25 cellular contexts compared by ENCODE assay signal in the genomic region with DNA sequence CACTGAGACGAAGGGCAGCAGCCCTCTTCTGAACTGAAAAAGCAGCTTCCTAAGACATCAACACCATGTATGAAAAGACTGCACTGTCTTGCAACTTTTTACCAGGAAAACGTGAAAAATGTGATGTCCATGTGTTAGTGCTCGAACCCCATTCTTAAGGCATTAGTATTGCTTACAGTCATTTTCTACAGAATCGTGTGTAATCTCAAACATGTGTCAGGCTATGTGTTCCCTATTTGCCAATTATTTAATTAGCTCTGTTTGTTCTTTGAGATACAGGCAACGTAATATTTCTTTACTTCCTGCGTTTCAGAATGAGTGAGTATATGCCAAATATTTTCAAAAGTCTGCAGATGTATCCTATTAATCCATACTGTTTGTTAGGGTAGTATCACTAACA.
DNase-seq lines count a peak whose midpoint lies in the region; ATAC-seq, FAIRE-seq and TF ChIP-seq lines count a peak whose summit lies in the region.
"Had no signal": no experiment of that assay in that cellular context is flagged by ENCODE, and none has a peak within 500 bp of the region (broad histone marks: within the 10 kb centered on the region; RNA-seq: fewer than 3 reads in every experiment).

No MANE protein-coding gene starts in this region.

- H3K4me2 ChIP-seq in BLaER1 treated with 17β-estradiol and CSF1 and Interleukin-3, amounts not matched to agents 10 nM and 100 nM: peak overlapping the region in 8 of 11 experiments; percentile 13 to 88 (median 65); a peak in 13 of 22 replicates
- H3K4me2 ChIP-seq in KMS-11: peak overlapping the region; percentile 85
- H3K4me2 ChIP-seq in endothelial cell of umbilical vein (ENCODE audit: insufficient read depth, low read length): peak overlapping the region; percentile 0
- no peak overlapping the region for H3K4me2 ChIP-seq in smooth muscle cell

- no peaks in the 10 kb centered on the region for H3K9me3 ChIP-seq in BLaER1 treated with 17β-estradiol and CSF1 and Interleukin-3, amounts not matched to agents 10 nM and 100 nM (replicated peaks in 1 of 11)
- H3K9me3 ChIP-seq in endothelial cell of umbilical vein (replicated peaks; ENCODE audit: control insufficient read depth, insufficient read depth, low read length) (no peaks in the 10 kb centered on the region), smooth muscle cell (replicated peaks; ENCODE audit: low read depth) (no peaks in the 10 kb centered on the region)
- H3K9me3 ChIP-seq: body of pancreas, HAP-1, prostate gland, suprapubic skin had no signal

- ATAC-seq in HG03108 (IDR thresholded peaks at IDR 0.05; ENCODE audit: unreplicated experiment): no peak
- ATAC-seq: activated CD4-positive, alpha-beta T cell treated with anti-CD3 and anti-CD28 coated beads for 36 hours; activated naive CD8-positive, alpha-beta T cell treated with anti-CD3 and anti-CD28 coated beads, Interleukin-2, amount 50 U/mL, for 24 hours; body of pancreas; HepG2 had no signal

- 92% methylated on average over 6 of the region's 6 CpGs for WGBS in smooth muscle cell (ENCODE audit: low lambda C conversion rate)

- H3K36me3 ChIP-seq in BLaER1 treated with 17β-estradiol and CSF1 and Interleukin-3, amounts not matched to agents 10 nM and 100 nM: peaks cover 88 to 100% (median 98%) of the 10 kb centered on the region in 11 experiments
- peaks cover 10% of the 10 kb centered on the region; the same call in 1 of the 2 replicates for H3K36me3 ChIP-seq in KMS-11 (ENCODE audit: insufficient read depth)
- peaks cover 13 to 20% of the 10 kb centered on the region in 2 experiments for H3K36me3 ChIP-seq in endothelial cell of umbilical vein (ENCODE audit: control insufficient read depth in 2 of 2, extremely low read depth in 1 of 2, insufficient read depth in 2 of 2, low read length in 2 of 2)
- peaks cover 14% of the 10 kb centered on the region for H3K36me3 ChIP-seq in smooth muscle cell (ENCODE audit: low read depth)
- H3K36me3 ChIP-seq: HAP-1, prostate gland had no signal

- POLR2A ChIA-PET in endothelial cell of umbilical vein (lab: Charles Lee): interaction anchor here (1.4 kb wide), 1 partner anchor 55 kb away, joined by 4 read pairs; no protein-coding TSS in a partner anchor

- H3K9ac ChIP-seq in BLaER1 treated with 17β-estradiol and CSF1 and Interleukin-3, amounts not matched to agents 10 nM and 100 nM: no peak overlapping the region
- H3K9ac ChIP-seq in KMS-11: peak overlapping the region; percentile 69; the same call in 1 of the 2 replicates
- H3K9ac ChIP-seq in endothelial cell of umbilical vein (replicated peaks; ENCODE audit: extremely low read depth, insufficient read depth, low read length): no peak overlapping the region
- no peak overlapping the region for H3K9ac ChIP-seq in smooth muscle cell (ENCODE audit: low read depth)

- peaks cover 17 to 80% (median 35%) of the 10 kb centered on the region in 10 experiments; a peak in 19 of 20 replicates for H3K4me1 ChIP-seq in BLaER1 treated with 17β-estradiol and CSF1 and Interleukin-3, amounts not matched to agents 10 nM and 100 nM
- H3K4me1 ChIP-seq in KMS-11 (ENCODE audit: low read depth, poor library complexity, severe bottlenecking): peaks cover 99% of the 10 kb centered on the region
- H3K4me1 ChIP-seq in endothelial cell of umbilical vein (ENCODE audit: control insufficient read depth, extremely low read depth, insufficient read depth, low read length): peaks cover 67% of the 10 kb centered on the region
- peaks cover 23% of the 10 kb centered on the region for H3K4me1 ChIP-seq in smooth muscle cell (ENCODE audit: low read depth)
- H3K4me1 ChIP-seq: body of pancreas, prostate gland had no signal

- peaks cover 14% of the 10 kb centered on the region for H3F3A ChIP-seq in smooth muscle cell (ENCODE audit: low read depth)

- H3K9me1 ChIP-seq in endothelial cell of umbilical vein (replicated peaks; ENCODE audit: control insufficient read depth, extremely low read depth, insufficient read depth, low read length): no peaks in the 10 kb centered on the region

- TF ChIP-seq CTCF in KMS-11 (conservative IDR thresholded peaks at IDR 0.05; ENCODE audit: low read depth, low read length): no peak
- no peak for TF ChIP-seq CTCF in endothelial cell of umbilical vein (IDR thresholded peaks at IDR 0.05; ENCODE audit: extremely low read depth in 1 of 2, insufficient read depth in 1 of 2, low read depth in 1 of 2, low read length in 2 of 2)
- TF ChIP-seq CTCF in smooth muscle cell (IDR thresholded peaks at IDR 0.05; ENCODE audit: borderline replicate concordance, insufficient read depth, poor library complexity, severe bottlenecking): no peak

- dilution Hi-C loops in endothelial cell of umbilical vein (cut with MboI; ENCODE audit: extremely low pct_ligation_motif_present, low sequenced_read_pairs): no loop called here

- intact Hi-C loops in endothelial cell of umbilical vein (cut with micrococcal nuclease): loop anchor here (1.0 to 10.0 kb wide), 6 partner anchors 54 to 1190 kb away; no protein-coding TSS in a partner anchor

- H2AFZ ChIP-seq in KMS-11 (ENCODE audit: low read depth): no peak overlapping the region
- no peak overlapping the region for H2AFZ ChIP-seq in endothelial cell of umbilical vein (ENCODE audit: low read depth, low read length)
- no peak overlapping the region for H2AFZ ChIP-seq in smooth muscle cell (ENCODE audit: low read depth)

- DNase-seq in endothelial cell of umbilical vein (ENCODE audit: low read depth, low spot score) (peak; percentile 27), smooth muscle cell (lab: John Stamatoyannopoulos, UW; ENCODE audit: unreplicated experiment) (no peak), SIG-M5 (lab: John Stamatoyannopoulos, UW) (no peak)
- no peak for DNase-seq in stimulated activated naive CD4-positive, alpha-beta T cell treated with Interleukin-2 at 50 U/mL for 16 hours (lab: John Stamatoyannopoulos, UW)
- DNase-seq: activated CD4-positive, alpha-beta T cell treated with anti-CD3 and anti-CD28 coated beads for 36 hours; activated gamma-delta T cell treated with Interleukin-2 at 50 U/mL for 16 hours; activated naive CD8-positive, alpha-beta T cell treated with anti-CD3 and anti-CD28 coated beads, Interleukin-2, amount 50 U/mL, for 24 hours; body of pancreas; CD8-positive, alpha-beta memory T cell; GF-D8; glutamatergic neuron; kidney; NCI-H1092; NCI-H1930; NCI-H526 treated with DMSO at 0.1 percent for 48 hours; RPMI8226; stimulated activated CD4-positive, alpha-beta T cell treated with anti-CD3 and anti-CD28 coated beads, Interleukin-1b, Interleukin-23, amount 100 ng/mL, for 48 hours; T-helper 2 cell had no signal

- H3K79me2 ChIP-seq in KMS-11 (ENCODE audit: insufficient read depth, low read depth) (peaks cover 75% of the 10 kb centered on the region; the same call in 1 of the 2 replicates), endothelial cell of umbilical vein (ENCODE audit: control insufficient read depth, insufficient read depth, low read length) (no peaks in the 10 kb centered on the region), smooth muscle cell (ENCODE audit: low read depth) (peaks cover 18% of the 10 kb centered on the region)

- no peak for FAIRE-seq in endothelial cell of umbilical vein (lab: Jason Lieb, UNC)
- FAIRE-seq: HepG2, kidney had no signal

- H3K4me3 ChIP-seq in BLaER1 treated with 17β-estradiol and CSF1 and Interleukin-3, amounts not matched to agents 10 nM and 100 nM: no peak overlapping the region
- H3K4me3 ChIP-seq in KMS-11 (IDR thresholded peaks at IDR 0.05; ENCODE audit: insufficient read depth, low read depth, low read length) (no peak overlapping the region), endothelial cell of umbilical vein (replicated peaks in 1 of 3; ENCODE audit: insufficient read depth in 1 of 3, low read depth in 1 of 3, low read length in 3 of 3) (no peak overlapping the region), smooth muscle cell (no peak overlapping the region)
- H3K4me3 ChIP-seq: body of pancreas, HAP-1, prostate gland, suprapubic skin had no signal

- H3K27me3 ChIP-seq in BLaER1 treated with 17β-estradiol and CSF1 and Interleukin-3, amounts not matched to agents 10 nM and 100 nM: no peaks in the 10 kb centered on the region
- H3K27me3 ChIP-seq in KMS-11 (ENCODE audit: insufficient read depth, low read depth) (no peaks in the 10 kb centered on the region), endothelial cell of umbilical vein (ENCODE audit: control insufficient read depth in 2 of 2, insufficient read depth in 2 of 2, low read length in 2 of 2) (no peaks in the 10 kb centered on the region), smooth muscle cell (ENCODE audit: low read depth) (no peaks in the 10 kb centered on the region)
- H3K27me3 ChIP-seq: body of pancreas, suprapubic skin had no signal

- BruUV-seq in endothelial cell of umbilical vein (replicated peaks; lab: Mats Ljungman, UMichigan): no TSS peak

- no peak for TF ChIP-seq POLR2A in endothelial cell of umbilical vein (IDR thresholded peaks at IDR 0.05; ENCODE audit: low read depth, low read length)

- H3K27ac ChIP-seq in BLaER1 treated with 17β-estradiol and CSF1 and Interleukin-3, amounts not matched to agents 10 nM and 100 nM: peak overlapping the region in 4 of 11 experiments; percentile 75 to 96 (median 84); a peak in 8 of 22 replicates
- H3K27ac ChIP-seq in KMS-11 (peak overlapping the region; percentile 92), endothelial cell of umbilical vein (ENCODE audit: insufficient read depth, low read depth, low read length) (peak overlapping the region; percentile 73), smooth muscle cell (ENCODE audit: low read depth) (peak overlapping the region; percentile 87)
- H3K27ac ChIP-seq: body of pancreas, prostate gland had no signal

- CTCF ChIA-PET in endothelial cell of umbilical vein (lab: Charles Lee): interaction anchor here (1.1 to 2.9 kb wide), 5 partner anchors 9 to 59 kb away, joined by 3 to 14 read pairs (median 5); no protein-coding TSS in a partner anchor

- peaks cover 0 to 92% (median 51%) of the 10 kb centered on the region in 11 experiments; a peak in 17 of 22 replicates for H4K20me1 ChIP-seq in BLaER1 treated with 17β-estradiol and CSF1 and Interleukin-3, amounts not matched to agents 10 nM and 100 nM
- H4K20me1 ChIP-seq in KMS-11 (ENCODE audit: insufficient read depth) (no peaks in the 10 kb centered on the region), endothelial cell of umbilical vein (replicated peaks; ENCODE audit: control insufficient read depth, extremely low read depth, insufficient read depth, low read length) (no peaks in the 10 kb centered on the region), smooth muscle cell (ENCODE audit: low read depth) (no peaks in the 10 kb centered on the region)

TF ChIP-seq in endothelial cell of umbilical vein, 7 proteins besides CTCF, POLR2A, EP300 and RAD21 (continues in another document):
- TF ChIP-seq EZH2 (IDR thresholded peaks at IDR 0.05; ENCODE audit: borderline replicate concordance, low read depth, low read length, severe bottlenecking) (no peak), GATA2 (IDR thresholded peaks at IDR 0.05; ENCODE audit: insufficient read depth, insufficient read length, low read depth, low read length) (no peak), FOS (IDR thresholded peaks at IDR 0.05; ENCODE audit: borderline replicate concordance, insufficient read depth, low read length) (no peak), JUN (IDR thresholded peaks at IDR 0.05; ENCODE audit: borderline replicate concordance, insufficient read depth, insufficient read length, low read depth) (no peak), MYC (IDR thresholded peaks at IDR 0.05; ENCODE audit: low read depth, low read length) (no peak), POLR2AphosphoS5 (IDR thresholded peaks at IDR 0.05; ENCODE audit: insufficient read depth, low read depth, low read length) (no peak)
